Comparison of ENCODE assay signal across 25 cellular contexts in the genomic region with DNA sequence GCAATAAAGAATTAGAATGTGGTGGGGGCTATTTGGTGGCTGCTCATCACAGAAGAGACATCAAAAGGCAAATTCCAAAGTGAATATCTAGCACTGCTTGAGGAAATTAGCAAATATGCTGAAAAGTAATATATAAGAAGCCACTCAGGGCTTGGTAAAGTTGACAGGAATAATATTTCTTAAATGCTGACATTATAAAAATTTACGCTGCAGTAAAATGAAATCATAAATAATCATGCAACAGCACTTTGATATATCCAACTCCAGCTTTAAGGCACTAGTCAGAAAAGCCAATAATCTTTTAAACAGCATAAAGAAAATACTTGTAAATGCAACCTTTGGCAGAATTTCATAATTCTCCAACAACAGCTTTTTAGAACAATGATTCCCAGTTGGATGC. TPM values are rescaled to one million over a fixed set of nuclear protein-coding genes. Genes with fewer than 3 reads are reported as not detected.
"Had no signal": no experiment of that assay in that cellular context is flagged by ENCODE, and none has a peak within 500 bp of the region (broad histone marks: within the 10 kb centered on the region; RNA-seq: fewer than 3 reads in every experiment).

No MANE protein-coding gene starts in this region.

- H3K27me3 ChIP-seq: neural progenitor cell, ovary, spleen, stomach, thyroid gland, transverse colon, upper lobe of right lung, uterus had no signal

- H3K4me2 ChIP-seq: neural progenitor cell, smooth muscle cell had no signal

- H2AFZ ChIP-seq: neural progenitor cell, parathyroid adenoma had no signal

- H3K9ac ChIP-seq: neural progenitor cell, parathyroid adenoma had no signal

- H3K36me3 ChIP-seq: neural progenitor cell, ovary, spleen, stomach, thoracic aorta, thyroid gland, transverse colon, upper lobe of right lung, uterus had no signal

- H3K4me1 ChIP-seq: neural progenitor cell, parathyroid adenoma, psoas muscle, spleen, stomach, thyroid gland, upper lobe of right lung, uterus had no signal

- H3K4me3 ChIP-seq: neural progenitor cell, ovary, skin epidermis, smooth muscle cell, spleen, stomach, thoracic aorta, thyroid gland, transverse colon, upper lobe of right lung, uterus had no signal

- H3K27ac ChIP-seq: neural progenitor cell, ovary, parathyroid adenoma, skin epidermis, spleen, stomach, thoracic aorta, thyroid gland, transverse colon, upper lobe of right lung, uterus had no signal

- DNase-seq: naive thymus-derived CD4-positive, alpha-beta T cell; natural killer cell; occipital lobe; ovary; posterior cingulate gyrus; spleen; stimulated activated CD4-positive, alpha-beta T cell treated with anti-CD3 and anti-CD28 coated beads, Interleukin-12 subunit alpha, Interleukin-12 subunit beta, amount 100 ng/mL, for 4 hours; stimulated activated CD4-positive, alpha-beta T cell treated with anti-CD3 and anti-CD28 coated beads, Interleukin-1b, Interleukin-23, amount 100 ng/mL, for 48 hours; stimulated activated CD4-positive, alpha-beta T cell treated with anti-CD3 and anti-CD28 coated beads, Interleukin-2, amount 100 ng/mL, for 48 hours; stimulated activated CD4-positive, alpha-beta T cell treated with anti-CD3 and anti-CD28 coated beads, Interleukin-4, amount 100 ng/mL, for 24 hours; stimulated activated naive B cell treated with anti-CD40 and anti-IgM and Interleukin-4, amounts not matched to agents 10 μg/mL and 1 μg/mL and 100 μg/mL, for 72 hours; stimulated activated naive CD4-positive, alpha-beta T cell treated with Interleukin-2 at 50 U/mL for 16 hours; stomach; thyroid gland; transverse colon; upper lobe of right lung; uterus had no signal

- H3K9me3 ChIP-seq: ovary, psoas muscle, spleen, stomach, thoracic aorta, thyroid gland, transverse colon, upper lobe of right lung, uterus had no signal

- ATAC-seq: naive thymus-derived CD4-positive, alpha-beta T cell; natural killer cell; sciatic nerve; stimulated activated effector memory CD8-positive, alpha-beta T cell treated with anti-CD3 and anti-CD28 coated beads, Interleukin-12 subunit alpha, Interleukin-12 subunit beta, amount 100 ng/mL, for 72 hours; stimulated activated naive B cell treated with anti-CD40 and anti-IgM and Interleukin-4, amounts not matched to agents 10 μg/mL and 1 μg/mL and 100 μg/mL, for 72 hours; upper lobe of right lung had no signal

- H3K79me2 ChIP-seq: parathyroid adenoma had no signal

RNA-seq across cellular contexts. Expression of gene DNAJC12, which starts 36.9 kb away (rescaled TPM):
- total RNA-seq: natural killer cell had no signal
